ENCODE assay signal across 1 cellular context in the genomic region with DNA sequence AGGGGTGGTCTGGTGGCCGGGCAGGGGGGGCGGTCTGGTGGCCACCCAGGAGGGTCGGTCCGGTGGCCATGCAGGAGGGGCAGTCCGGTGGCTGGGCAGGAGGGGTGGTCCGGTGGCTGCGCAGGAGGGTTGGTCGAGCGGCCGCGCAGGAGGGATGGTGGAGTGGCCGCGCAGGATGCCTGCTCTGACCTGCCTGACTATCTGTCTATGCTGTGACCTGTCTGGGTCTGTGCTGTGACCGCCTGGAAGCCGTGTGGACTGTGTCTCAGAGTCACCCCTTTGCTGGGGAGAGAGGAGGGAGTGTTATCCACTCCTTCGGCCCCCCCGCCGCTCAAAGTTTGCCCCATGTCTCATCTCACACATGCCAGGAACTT.
TF ChIP-seq lines count a peak whose summit lies in the region.

No MANE protein-coding gene starts in this region.

TF ChIP-seq in HepG2, 621 proteins besides CTCF, POLR2A, EP300 and RAD21:
- TF ChIP-seq, protein P1, sequence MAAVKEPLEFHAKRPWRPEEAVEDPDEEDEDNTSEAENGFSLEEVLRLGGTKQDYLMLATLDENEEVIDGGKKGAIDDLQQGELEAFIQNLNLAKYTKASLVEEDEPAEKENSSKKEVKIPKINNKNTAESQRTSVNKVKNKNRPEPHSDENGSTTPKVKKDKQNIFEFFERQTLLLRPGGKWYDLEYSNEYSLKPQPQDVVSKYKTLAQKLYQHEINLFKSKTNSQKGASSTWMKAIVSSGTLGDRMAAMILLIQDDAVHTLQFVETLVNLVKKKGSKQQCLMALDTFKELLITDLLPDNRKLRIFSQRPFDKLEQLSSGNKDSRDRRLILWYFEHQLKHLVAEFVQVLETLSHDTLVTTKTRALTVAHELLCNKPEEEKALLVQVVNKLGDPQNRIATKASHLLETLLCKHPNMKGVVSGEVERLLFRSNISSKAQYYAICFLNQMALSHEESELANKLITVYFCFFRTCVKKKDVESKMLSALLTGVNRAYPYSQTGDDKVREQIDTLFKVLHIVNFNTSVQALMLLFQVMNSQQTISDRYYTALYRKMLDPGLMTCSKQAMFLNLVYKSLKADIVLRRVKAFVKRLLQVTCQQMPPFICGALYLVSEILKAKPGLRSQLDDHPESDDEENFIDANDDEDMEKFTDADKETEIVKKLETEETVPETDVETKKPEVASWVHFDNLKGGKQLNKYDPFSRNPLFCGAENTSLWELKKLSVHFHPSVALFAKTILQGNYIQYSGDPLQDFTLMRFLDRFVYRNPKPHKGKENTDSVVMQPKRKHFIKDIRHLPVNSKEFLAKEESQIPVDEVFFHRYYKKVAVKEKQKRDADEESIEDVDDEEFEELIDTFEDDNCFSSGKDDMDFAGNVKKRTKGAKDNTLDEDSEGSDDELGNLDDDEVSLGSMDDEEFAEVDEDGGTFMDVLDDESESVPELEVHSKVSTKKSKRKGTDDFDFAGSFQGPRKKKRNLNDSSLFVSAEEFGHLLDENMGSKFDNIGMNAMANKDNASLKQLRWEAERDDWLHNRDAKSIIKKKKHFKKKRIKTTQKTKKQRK (IDR thresholded peaks at IDR 0.05; ENCODE audit: low read length): no peak
- TF ChIP-seq ZNF160 (CRISPR knock-in tag; IDR thresholded peaks at IDR 0.05) (no peak), ZNF891 (CRISPR knock-in tag; IDR thresholded peaks at IDR 0.05) (no peak), ZNF530 (CRISPR knock-in tag; IDR thresholded peaks at IDR 0.05; ENCODE audit: low read depth) (no peak), ESRRA (CRISPR knock-in tag; IDR thresholded peaks at IDR 0.05; ENCODE audit: low read depth) (no peak), ZNF383 (CRISPR knock-in tag; IDR thresholded peaks at IDR 0.05; ENCODE audit: borderline replicate concordance) (no peak), TSC22D2 (CRISPR knock-in tag; IDR thresholded peaks at IDR 0.05; ENCODE audit: borderline replicate concordance) (no peak), ZNF766 (CRISPR knock-in tag; IDR thresholded peaks at IDR 0.05; ENCODE audit: borderline replicate concordance) (no peak), ISX (CRISPR knock-in tag; conservative IDR thresholded peaks at IDR 0.05) (no peak), SOX6 (IDR thresholded peaks at IDR 0.05) (no peak), SOX6 (CRISPR knock-in tag; IDR thresholded peaks at IDR 0.05) (no peak), ZNF563 (CRISPR knock-in tag; IDR thresholded peaks at IDR 0.05) (no peak), PHF5A (CRISPR knock-in tag; IDR thresholded peaks at IDR 0.05; ENCODE audit: low read depth, unreplicated experiment) (no peak), ZNF3 (CRISPR knock-in tag; IDR thresholded peaks at IDR 0.05) (no peak)
- TF ChIP-seq, protein P2, sequence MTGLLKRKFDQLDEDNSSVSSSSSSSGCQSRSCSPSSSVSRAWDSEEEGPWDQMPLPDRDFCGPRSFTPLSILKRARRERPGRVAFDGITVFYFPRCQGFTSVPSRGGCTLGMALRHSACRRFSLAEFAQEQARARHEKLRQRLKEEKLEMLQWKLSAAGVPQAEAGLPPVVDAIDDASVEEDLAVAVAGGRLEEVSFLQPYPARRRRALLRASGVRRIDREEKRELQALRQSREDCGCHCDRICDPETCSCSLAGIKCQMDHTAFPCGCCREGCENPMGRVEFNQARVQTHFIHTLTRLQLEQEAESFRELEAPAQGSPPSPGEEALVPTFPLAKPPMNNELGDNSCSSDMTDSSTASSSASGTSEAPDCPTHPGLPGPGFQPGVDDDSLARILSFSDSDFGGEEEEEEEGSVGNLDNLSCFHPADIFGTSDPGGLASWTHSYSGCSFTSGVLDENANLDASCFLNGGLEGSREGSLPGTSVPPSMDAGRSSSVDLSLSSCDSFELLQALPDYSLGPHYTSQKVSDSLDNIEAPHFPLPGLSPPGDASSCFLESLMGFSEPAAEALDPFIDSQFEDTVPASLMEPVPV (CRISPR knock-in tag; IDR thresholded peaks at IDR 0.05): no peak
TF ChIP-seq in HepG2: peak in this region for 0.
